ENCODE assay signal across 8 cellular contexts in genomic region chr6:75284285-75285155, GRCh38. TPM values are rescaled to one million over a fixed set of nuclear protein-coding genes. Genes with fewer than 3 reads are reported as not detected.
A peak's percentile ranks its signal among the peaks of the same experiment; 100 is the strongest.
DNase-seq lines count a peak whose midpoint lies in the region; ATAC-seq and TF ChIP-seq lines count a peak whose summit lies in the region.

TMEM30A (minus strand) TSS chr6:75284792; CDS start chr6:75284638, 154 bp downstream.

- H3K27me3 Mint-ChIP-seq in T-cell = no peaks in the 10 kb centered on the region
- no peaks in the 10 kb centered on the region for H3K27me3 Mint-ChIP-seq in type B pancreatic cell

- CTCF ChIA-PET in T-cell (lab: Charles Lee) = interaction anchor here (0.6 to 4.6 kb wide), 19 partner anchors 9 to 1686 kb away, joined by 3 to 40 read pairs (median 4); partner anchors contain the start of genes COX7A2 (in 1 of the 2) and SLC17A5 (in 1 of the 2)

- peak within 1 kb of the TSS; percentile 59 to 92 (median 84) for H3K4me3 ChIP-seq in heart left ventricle

- H3K9me3 Mint-ChIP-seq in T-cell (no peaks in the 10 kb centered on the region), type B pancreatic cell (peaks cover 3% of the 10 kb centered on the region)

- H3K36me3 ChIP-seq in heart left ventricle = peaks cover 0 to 4% (median 0%) of the 10 kb centered on the region in 9 donors

- peaks cover 3% of the 10 kb centered on the region for H3K36me3 Mint-ChIP-seq in T-cell
- H3K36me3 Mint-ChIP-seq in type B pancreatic cell = peaks cover 3% of the 10 kb centered on the region

- POLR2A ChIA-PET in T-cell (lab: Charles Lee) = interaction anchor here (0.5 to 2.1 kb wide), 7 partner anchors 9 to 1621 kb away, joined by 3 to 17 read pairs (median 6); partner anchors contain the start of gene COX7A2 (in 1 of the 2)

- no peaks in the 10 kb centered on the region for H3K9me3 ChIP-seq in heart left ventricle

- intact Hi-C loops in heart left ventricle (cut with DNase I) = loop anchor here in 1 of 10 donors (5.0 to 10.0 kb wide), 2 partner anchors 218 to 320 kb away; partner anchors contain the start of gene SENP6

- 0% methylated on average over 68 to 74 of the region's 74 CpGs for WGBS in heart left ventricle, 4 donors

- no peaks in the 10 kb centered on the region for H3K27me3 ChIP-seq in heart left ventricle

- peak; percentile 90 for ATAC-seq in HG02870 (IDR thresholded peaks at IDR 0.05; ENCODE audit: unreplicated experiment)
- peak; percentile 93 to 97 (median 96) for ATAC-seq in T-cell (replicated peaks in 1 of 4)
- peak; percentile 99 to 100 (median 100) for ATAC-seq in heart left ventricle

- DNase-seq in GM13977 (ENCODE audit: low spot score) (peak; percentile 95), NCI-H146 (lab: John Stamatoyannopoulos, UW) (peak; percentile 100), T-cell (peak; percentile 81 to 96 (median 93)), amniotic epithelial cell (ENCODE audit: low read depth) (peak; percentile 99), heart left ventricle (peak; percentile 97 to 98 (median 98)), pons (ENCODE audit: low spot score) (peak; percentile 100), type B pancreatic cell (ENCODE audit: extremely low spot score, unreplicated experiment) (peak; percentile 95)

- in situ Hi-C loops in GM13977 (cut with MboI; ENCODE audit: low pct_unique_long_range_greater_than_20kb, low sequenced_read_pairs, unreplicated experiment) = loop anchor here (25.0 kb wide), 1 partner anchor 253 kb away; no protein-coding TSS in a partner anchor

- TF ChIP-seq POLR2A in heart left ventricle (IDR thresholded peaks at IDR 0.05) = peak in 1 of 2 donors; percentile 86

- H3K27ac ChIP-seq in heart left ventricle = peak within 1 kb of the TSS; percentile 70 to 95 (median 90)

- no peak within 1 kb of the TSS for H3K4me3 Mint-ChIP-seq in T-cell
- H3K4me3 Mint-ChIP-seq in type B pancreatic cell = no peak within 1 kb of the TSS

- H3K27ac Mint-ChIP-seq in T-cell (no peak within 1 kb of the TSS), type B pancreatic cell (no peak within 1 kb of the TSS)

- peaks cover 31 to 50% (median 33%) of the 10 kb centered on the region in 3 donors for H3K4me1 Mint-ChIP-seq in T-cell
- peaks cover 21% of the 10 kb centered on the region for H3K4me1 Mint-ChIP-seq in type B pancreatic cell (ENCODE audit: unreplicated experiment)

- no peak for TF ChIP-seq CTCF in GM13977 (IDR thresholded peaks at IDR 0.05; ENCODE audit: extremely low read depth, insufficient read depth, missing control alignments)
- peak in 3 of 12 donors; percentile 17 to 38 (median 33) for TF ChIP-seq CTCF in heart left ventricle (IDR thresholded peaks at IDR 0.05)
- peak; percentile 27 for TF ChIP-seq CTCF in type B pancreatic cell (conservative IDR thresholded peaks at IDR 0.05)

- peaks cover 7 to 62% (median 39%) of the 10 kb centered on the region in 12 donors for H3K4me1 ChIP-seq in heart left ventricle

RNA-seq across cellular contexts. Expression of gene TMEM30A, which starts in this region (rescaled TPM):
- total RNA-seq in T-cell (10 to 100 TPM; 43.4 to 67.6 (median 55.1) TPM), heart left ventricle (10 to 100 TPM; 30.8 to 86.3 (median 58.2) TPM), type B pancreatic cell (ENCODE audit: low replicate concordance) (78.7 and 146 TPM in 2 replicates)
- polyA plus RNA-seq in heart left ventricle = 10 to 100 TPM; 21.8 to 54.2 TPM

Comparison
In these comparisons a context has a peak if more than half of its experiments do, and no peak if none do; other contexts are left out.
1. Peak in every context shown above with its lines: DNase-seq, ATAC-seq, H3K4me3 ChIP-seq and H3K27ac ChIP-seq.